In genomic region chr5:180090098-180090768, GRCh38 we compare ENCODE assay signal across 8 cellular contexts. TPM values are rescaled to one million over a fixed set of nuclear protein-coding genes. Genes with fewer than 3 reads are reported as not detected.
DNase-seq lines count a peak whose midpoint lies in the region; ATAC-seq and TF ChIP-seq lines count a peak whose summit lies in the region.

No MANE protein-coding gene starts in this region.

- 3% methylated on average over 57 of the region's 58 CpGs for WGBS in prostate gland

- no peaks in the 10 kb centered on the region for H3K36me3 ChIP-seq in adipocyte (ENCODE audit: control insufficient read depth, insufficient read depth, low read length, severe bottlenecking)
- no peaks in the 10 kb centered on the region for H3K36me3 ChIP-seq in prostate gland
- H3K36me3 ChIP-seq in upper lobe of right lung: no peaks in the 10 kb centered on the region

- peaks cover 25% of the 10 kb centered on the region for H3K27me3 Mint-ChIP-seq in Calu3 (ENCODE audit: unreplicated experiment)

- H3K9me3 Mint-ChIP-seq in Calu3 (ENCODE audit: low read depth, unreplicated experiment): no peaks in the 10 kb centered on the region

- H3K27me3 ChIP-seq in adipocyte (replicated peaks; ENCODE audit: control insufficient read depth, insufficient read depth, low read length): peaks cover 3% of the 10 kb centered on the region
- no peaks in the 10 kb centered on the region for H3K27me3 ChIP-seq in prostate gland (replicated peaks; ENCODE audit: insufficient read depth)
- no peaks in the 10 kb centered on the region for H3K27me3 ChIP-seq in upper lobe of right lung

- peak overlapping the region; percentile 51 for H3K27ac Mint-ChIP-seq in Calu3 (ENCODE audit: unreplicated experiment)

- CTCF ChIA-PET in Calu3 (lab: Charles Lee): interaction anchor here (0.7 kb wide), 4 partner anchors 12 to 112 kb away, joined by 3 to 4 read pairs (median 3); no protein-coding TSS in a partner anchor

- BruUV-seq in Calu3 (replicated peaks; lab: Mats Ljungman, UMichigan): no TSS peak

- peak; percentile 96 for ATAC-seq in left ventricle myocardium superior
- ATAC-seq in upper lobe of right lung: peak; percentile 97
- ATAC-seq in GM19328 (IDR thresholded peaks at IDR 0.05; ENCODE audit: unreplicated experiment): no peak

- TF ChIP-seq CTCF in Calu3 (IDR thresholded peaks at IDR 0.05; ENCODE audit: unreplicated experiment) (peak; percentile 94), prostate gland (IDR thresholded peaks at IDR 0.05) (peak; percentile 67 to 77 (median 76)), upper lobe of right lung (IDR thresholded peaks at IDR 0.05) (peak; percentile 97)

- H3K27ac ChIP-seq in prostate gland: peak overlapping the region; percentile 56 to 59
- peak overlapping the region; percentile 58 for H3K27ac ChIP-seq in upper lobe of right lung

- H3K4me1 ChIP-seq in adipocyte (ENCODE audit: control insufficient read depth, insufficient read depth, low read length) (no peaks in the 10 kb centered on the region), prostate gland (replicated peaks) (peaks cover 2% of the 10 kb centered on the region), upper lobe of right lung (peaks cover 9% of the 10 kb centered on the region)

- TF ChIP-seq POLR2A in prostate gland (IDR thresholded peaks at IDR 0.05): no peak

- peak overlapping the region; percentile 79 for H3K4me3 ChIP-seq in adipocyte (ENCODE audit: low read length)
- peak overlapping the region; percentile 29 to 41 for H3K4me3 ChIP-seq in prostate gland
- H3K4me3 ChIP-seq in upper lobe of right lung: peak overlapping the region; percentile 58

- H3K4me1 Mint-ChIP-seq in Calu3 (ENCODE audit: low read depth, unreplicated experiment): peaks cover 17% of the 10 kb centered on the region

- H3K4me3 Mint-ChIP-seq in Calu3 (ENCODE audit: low read depth, unreplicated experiment): peak overlapping the region; percentile 72

- H3K9me3 ChIP-seq in adipocyte (ENCODE audit: control insufficient read depth, low read length) (no peaks in the 10 kb centered on the region), prostate gland (no peaks in the 10 kb centered on the region), upper lobe of right lung (no peaks in the 10 kb centered on the region)

- DNase-seq in Calu3: peak; percentile 88
- DNase-seq in HT1080 (ENCODE audit: low read depth): peak; percentile 54
- DNase-seq in T follicular helper cell (ENCODE audit: low read depth): peak; percentile 71
- DNase-seq in adipocyte (ENCODE audit: low read depth): peak; percentile 90
- peak; percentile 89 for DNase-seq in left ventricle myocardium superior
- DNase-seq in prostate gland (ENCODE audit: low spot score): peak; percentile 18
- DNase-seq in upper lobe of right lung: peak; percentile 91

- intact Hi-C loops in Calu3 (cut with micrococcal nuclease; ENCODE audit: unreplicated experiment) (no loop called here), left ventricle myocardium superior (cut with micrococcal nuclease) (loop anchor here (5.0 kb wide), 1 partner anchor 103 kb away; no protein-coding TSS in a partner anchor), prostate gland (cut with DNase I) (loop anchor here (5.0 kb wide), 1 partner anchor 103 kb away; no protein-coding TSS in a partner anchor), upper lobe of right lung (cut with DNase I) (no loop called here)

- peak overlapping the region; percentile 79 for H3K9ac ChIP-seq in adipocyte (ENCODE audit: low read length)

- peaks cover 13% of the 10 kb centered on the region for H3K36me3 Mint-ChIP-seq in Calu3 (ENCODE audit: insufficient read depth, unreplicated experiment)

RNA-seq across cellular contexts. Expression of gene RNF130, which starts 18.7 kb away (rescaled TPM):
- total RNA-seq in Calu3 (2022) (27.0 and 34.0 TPM in 2 replicates), left ventricle myocardium superior (46.8 TPM), prostate gland (100 to 1,000 TPM in 1 of 2 donors, 10 to 100 TPM in 1; 83.8 to 116 TPM), upper lobe of right lung (109 TPM)
- total RNA-seq in HT1080 (2014; rRNA removed; shearing (Covaris generic)): 34.5 and 43.4 TPM in 2 replicates
- 29.7 and 32.5 TPM in 2 replicates for polyA plus RNA-seq in HT1080 (2015; cell fraction: cytosol; rRNA removed)
- 9.2 and 11.7 TPM in 2 replicates for polyA plus RNA-seq in HT1080 (2015; cell fraction: nucleus; rRNA removed)

Comparison
In these comparisons a context has a peak if more than half of its experiments do, and no peak if none do; other contexts are left out.
1. DNase-seq: peak in every context shown above with its lines; median percentile 91 in upper lobe of right lung; 90 in adipocyte; 89 in left ventricle myocardium superior; 88 in Calu3; 71 in T follicular helper cell; 54 in HT1080; 18 in prostate gland.
2. intact Hi-C loops: an anchor here in left ventricle myocardium superior (5.0 kb wide) and prostate gland (5.0 kb wide); none called in Calu3 and upper lobe of right lung.